In the genomic region with DNA sequence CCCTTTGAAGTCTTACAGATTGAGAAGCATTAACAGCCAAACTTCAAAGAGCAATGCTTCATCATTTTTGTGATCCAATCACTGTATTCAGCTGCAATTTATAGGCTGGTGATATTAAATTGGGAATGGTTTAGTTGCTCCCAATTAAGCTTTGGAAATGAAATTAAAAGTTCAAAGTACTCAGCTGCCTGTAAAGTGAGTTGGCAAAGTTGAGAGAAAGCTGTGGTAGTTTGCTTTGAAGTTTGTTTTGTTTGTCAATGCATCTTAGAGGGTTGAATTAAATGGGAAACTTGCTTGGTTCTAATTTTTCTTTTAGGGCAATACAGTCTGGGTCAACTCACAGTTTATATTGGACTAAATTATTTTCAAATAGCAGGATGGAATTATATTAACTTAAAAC, we compare ENCODE assay signal across 23 cellular contexts.
DNase-seq lines count a peak whose midpoint lies in the region; ATAC-seq and TF ChIP-seq lines count a peak whose summit lies in the region.
"Had no signal": no experiment of that assay in that cellular context is flagged by ENCODE, and none has a peak within 500 bp of the region (broad histone marks: within the 10 kb centered on the region; RNA-seq: fewer than 3 reads in every experiment).

No MANE protein-coding gene starts in this region.

- H3K4me3 ChIP-seq in hepatocyte (no peak overlapping the region), upper lobe of left lung (no peak overlapping the region)
- H3K4me3 ChIP-seq: A549; BLaER1 treated with 17β-estradiol and CSF1 and Interleukin-3, amounts not matched to agents 10 nM and 100 nM; GM12878; GM23338 had no signal

- peak overlapping the region; percentile 6 for H3K4me2 ChIP-seq in hepatocyte
- H3K4me2 ChIP-seq: A549, GM23338 had no signal

- H3K79me2 ChIP-seq in hepatocyte, result no peaks in the 10 kb centered on the region

- peak; percentile 57 for DNase-seq in SW480 (ENCODE audit: low spot score)
- no peak for DNase-seq in hepatocyte (ENCODE audit: low spot score)
- DNase-seq in upper lobe of left lung, result no peak
- no peak for DNase-seq in iPS-NIHi7 (ENCODE audit: extremely low spot score)
- DNase-seq: 8988T; ACHN; AML-193; BE2C; CD4-positive, alpha-beta T cell; CD8-positive, alpha-beta memory T cell; DMS 273 treated with DMSO at 0.1 percent for 48 hours; DMS79; EL; GDM1; H9 had no signal

- peaks cover 3% of the 10 kb centered on the region for H3K27me3 Mint-ChIP-seq in nephron (ENCODE audit: low read depth)
- H3K27me3 Mint-ChIP-seq: CD4-positive, alpha-beta T cell; CD8-positive, alpha-beta memory T cell had no signal

- H2AFZ ChIP-seq in hepatocyte, result no peak overlapping the region
- H2AFZ ChIP-seq: GM23338 had no signal

- no peaks in the 10 kb centered on the region for H3K36me3 ChIP-seq in hepatocyte (replicated peaks; ENCODE audit: insufficient read depth, low read depth)
- H3K36me3 ChIP-seq in upper lobe of left lung, result no peaks in the 10 kb centered on the region
- H3K36me3 ChIP-seq: BE2C; BLaER1 treated with 17β-estradiol and CSF1 and Interleukin-3, amounts not matched to agents 10 nM and 100 nM had no signal

- H3K27ac Mint-ChIP-seq in nephron, result peak overlapping the region in 2 of 3 experiments; percentile 78 to 90
- H3K27ac Mint-ChIP-seq: CD14-positive monocyte; CD4-positive, alpha-beta T cell; CD8-positive, alpha-beta memory T cell; GM23338; H9 had no signal

- TF ChIP-seq EP300 in upper lobe of left lung (IDR thresholded peaks at IDR 0.05), result no peak

- no peaks in the 10 kb centered on the region for H3K9me3 Mint-ChIP-seq in nephron
- H3K9me3 Mint-ChIP-seq: CD4-positive, alpha-beta T cell; GM23338; H9 had no signal

- H3K9me2 ChIP-seq in hepatocyte (replicated peaks; ENCODE audit: insufficient read depth), result no peaks in the 10 kb centered on the region

- H3K4me3 Mint-ChIP-seq in nephron, result no peak overlapping the region
- H3K4me3 Mint-ChIP-seq: CD14-positive monocyte; CD4-positive, alpha-beta T cell; CD8-positive, alpha-beta memory T cell; GM23338; H9 had no signal

- peaks cover 55% of the 10 kb centered on the region for H3K4me1 Mint-ChIP-seq in nephron
- H3K4me1 Mint-ChIP-seq: CD8-positive, alpha-beta memory T cell had no signal

- no peaks in the 10 kb centered on the region for H4K20me1 ChIP-seq in hepatocyte (ENCODE audit: insufficient read depth, poor library complexity, severe bottlenecking)
- H4K20me1 ChIP-seq: BLaER1 treated with 17β-estradiol and CSF1 and Interleukin-3, amounts not matched to agents 10 nM and 100 nM had no signal

- no peaks in the 10 kb centered on the region for H3K36me3 Mint-ChIP-seq in nephron (ENCODE audit: low read depth)
- H3K36me3 Mint-ChIP-seq: CD14-positive monocyte; CD8-positive, alpha-beta memory T cell had no signal

- H3K9me3 ChIP-seq in hepatocyte (ENCODE audit: low read depth) (no peaks in the 10 kb centered on the region), upper lobe of left lung (no peaks in the 10 kb centered on the region)
- H3K9me3 ChIP-seq: A549, BE2C had no signal

- H3K4me1 ChIP-seq in hepatocyte (ENCODE audit: insufficient read depth) (peaks cover 22% of the 10 kb centered on the region), upper lobe of left lung (no peaks in the 10 kb centered on the region)
- H3K4me1 ChIP-seq: A549, BE2C had no signal

- H3K27ac ChIP-seq in hepatocyte, result peak overlapping the region; percentile 53
- no peak overlapping the region for H3K27ac ChIP-seq in upper lobe of left lung
- H3K27ac ChIP-seq: A549 had no signal

- TF ChIP-seq POLR2A in upper lobe of left lung (IDR thresholded peaks at IDR 0.05), result no peak

- H3K27me3 ChIP-seq in hepatocyte (no peaks in the 10 kb centered on the region), upper lobe of left lung (no peaks in the 10 kb centered on the region)
- H3K27me3 ChIP-seq: BE2C; BLaER1 treated with 17β-estradiol and CSF1 and Interleukin-3, amounts not matched to agents 10 nM and 100 nM had no signal

- no peak for ATAC-seq in GM18870 (IDR thresholded peaks at IDR 0.05; ENCODE audit: unreplicated experiment)
- no peak for ATAC-seq in upper lobe of left lung (ENCODE audit: low FRiP score in 2 of 2)
- ATAC-seq: A549, GM12878, GM23338, HCT116 had no signal

- TF ChIP-seq CTCF in hepatocyte (IDR thresholded peaks at IDR 0.05; ENCODE audit: poor library complexity) (no peak), nephron (IDR thresholded peaks at IDR 0.05; ENCODE audit: unreplicated experiment in 3 of 3) (no peak), upper lobe of left lung (IDR thresholded peaks at IDR 0.05) (no peak)
